19 cellular contexts compared by ENCODE assay signal in the genomic region with DNA sequence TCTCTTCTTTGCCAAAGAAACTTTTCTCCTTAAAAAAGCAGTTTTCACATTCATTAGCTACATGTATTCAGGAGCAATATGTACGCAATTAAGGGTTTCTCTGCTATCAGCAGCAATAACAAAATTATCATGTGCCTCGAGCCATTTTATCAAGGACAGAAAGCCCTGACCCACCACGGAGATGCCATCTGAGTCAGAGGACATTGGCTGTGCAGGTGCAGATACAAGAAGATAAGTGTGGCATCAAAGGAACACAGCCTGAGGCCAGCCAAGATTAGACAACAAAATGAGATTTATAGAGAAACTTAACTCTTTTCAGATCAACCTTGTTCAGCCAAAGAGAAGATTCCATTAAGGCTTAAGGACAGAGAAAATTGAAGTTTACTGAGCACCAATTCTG.
DNase-seq lines count a peak whose midpoint lies in the region; ATAC-seq, FAIRE-seq and TF ChIP-seq lines count a peak whose summit lies in the region.
"Had no signal": no experiment of that assay in that cellular context is flagged by ENCODE, and none has a peak within 500 bp of the region (broad histone marks: within the 10 kb centered on the region; RNA-seq: fewer than 3 reads in every experiment).

No MANE protein-coding gene starts in this region.

- no peak for TF ChIP-seq POLR2A in A549 (IDR thresholded peaks at IDR 0.05; ENCODE audit: low read length)
- TF ChIP-seq POLR2A in adrenal gland (IDR thresholded peaks at IDR 0.05): no peak

- H3K9me3 ChIP-seq in A549 (no peaks in the 10 kb centered on the region), adrenal gland (replicated peaks in 1 of 3) (no peaks in the 10 kb centered on the region), heart right ventricle (peaks cover 0 to 3% (median 0%) of the 10 kb centered on the region in 11 donors)

- H3K4me3 Mint-ChIP-seq in Calu3 (ENCODE audit: low read depth, unreplicated experiment): no peak overlapping the region
- H3K4me3 Mint-ChIP-seq: CD4-positive, alpha-beta memory T cell had no signal

- H3K9me3 Mint-ChIP-seq in Calu3 (ENCODE audit: low read depth, unreplicated experiment): no peaks in the 10 kb centered on the region

- TF ChIP-seq RAD21 in A549 (conservative IDR thresholded peaks at IDR 0.05 in 1 of 2, IDR thresholded peaks at IDR 0.05 in 1 of 2): no peak

- H3K27ac Mint-ChIP-seq in Calu3 (ENCODE audit: unreplicated experiment): no peak overlapping the region
- H3K27ac Mint-ChIP-seq: CD4-positive, alpha-beta memory T cell had no signal

- no peaks in the 10 kb centered on the region for H3K36me3 Mint-ChIP-seq in Calu3 (ENCODE audit: insufficient read depth, unreplicated experiment)
- H3K36me3 Mint-ChIP-seq: CD4-positive, alpha-beta memory T cell had no signal

- TF ChIP-seq CTCF in A549 (IDR thresholded peaks at IDR 0.05) (no peak), adrenal gland (IDR thresholded peaks at IDR 0.05) (no peak), heart right ventricle (IDR thresholded peaks at IDR 0.05) (no peak), Calu3 (IDR thresholded peaks at IDR 0.05; ENCODE audit: unreplicated experiment) (no peak)

- no peaks in the 10 kb centered on the region for H3K27me3 ChIP-seq in adrenal gland
- H3K27me3 ChIP-seq in heart right ventricle: no peaks in the 10 kb centered on the region

- H3K4me1 ChIP-seq in A549 (peaks cover 40% of the 10 kb centered on the region), adrenal gland (replicated peaks in 1 of 2) (peaks cover 0 to 17% of the 10 kb centered on the region in 2 donors), heart right ventricle (no peaks in the 10 kb centered on the region)

- no peak for TF ChIP-seq EP300 in A549 (IDR thresholded peaks at IDR 0.05)

- H3K4me1 Mint-ChIP-seq in Calu3 (ENCODE audit: low read depth, unreplicated experiment): no peaks in the 10 kb centered on the region
- H3K4me1 Mint-ChIP-seq: CD4-positive, alpha-beta memory T cell had no signal

- intact Hi-C loops in adrenal gland (cut with DNase I): no loop called here
- intact Hi-C loops in heart right ventricle (cut with DNase I): no loop called here
- intact Hi-C loops in Calu3 (cut with micrococcal nuclease; ENCODE audit: unreplicated experiment): no loop called here

- H3K4me3 ChIP-seq in A549 (no peak overlapping the region), adrenal gland (no peak overlapping the region), heart right ventricle (no peak overlapping the region)

- 47% methylated on average over 3 of the region's 3 CpGs for WGBS in A549 (ENCODE audit: missing lambda C conversion rate)
- 26 to 41% (median 34%) methylated on average over 3 of the region's 3 CpGs for WGBS in adrenal gland, 4 donors
- 55% methylated on average over 3 of the region's 3 CpGs for WGBS in heart right ventricle, 2 donors

- no peaks in the 10 kb centered on the region for H3K36me3 ChIP-seq in adrenal gland (replicated peaks in 1 of 2)
- no peaks in the 10 kb centered on the region for H3K36me3 ChIP-seq in heart right ventricle

- no TSS peak for BruUV-seq in Calu3 (replicated peaks; lab: Mats Ljungman, UMichigan)

- CTCF ChIA-PET in A549 (lab: Yijun Ruan, JAX): no interaction called here
- CTCF ChIA-PET in Calu3 (lab: Charles Lee): no interaction called here

- 0 out of 6 replicates have a peak overlapping the region, but pooled peaks of 1 of the 2 experiments have one; percentile 41 for H3K27ac ChIP-seq in A549
- H3K27ac ChIP-seq in adrenal gland: peak overlapping the region in 2 of 5 donors; percentile 19 to 65
- no peak overlapping the region for H3K27ac ChIP-seq in heart right ventricle

- POLR2A ChIA-PET in A549 (lab: Yijun Ruan, JAX): no interaction called here

- ATAC-seq in A549: no peak
- ATAC-seq in heart right ventricle: no peak

- in situ Hi-C loops in G401 (cut with HindIII; ENCODE audit: low sequenced_read_pairs): no loop called here

- peak overlapping the region; percentile 57 for H3K4me2 ChIP-seq in A549

- no peak for FAIRE-seq in A549 (lab: Jason Lieb, UNC)
- FAIRE-seq: D721Med, G401.6, GM12892 had no signal

- H3K27me3 Mint-ChIP-seq in Calu3 (ENCODE audit: unreplicated experiment): no peaks in the 10 kb centered on the region

- no peak for DNase-seq in A549 (ENCODE audit: low read depth in 1 of 2, low spot score in 1 of 2)
- DNase-seq in G401 (ENCODE audit: low spot score): peak; percentile 9
- peak; percentile 54 to 80 (median 75) for DNase-seq in adrenal gland
- DNase-seq in heart right ventricle: no peak
- no peak for DNase-seq in Calu3
- DNase-seq in NCI-H1105 treated with DMSO at 0.1 percent for 48 hours (lab: John Stamatoyannopoulos, UW): no peak
- DNase-seq: 8988T; C1 segment of cervical spinal cord; CD4-positive, alpha-beta memory T cell; COR-L47; DMS 273 treated with DMSO at 0.1 percent for 48 hours; DMS53; DMS79 treated with DMSO at 0.1 percent for 48 hours; GOT3; H7; HCEC 1CT had no signal

TF ChIP-seq in A549, 52 proteins besides CTCF, POLR2A, EP300 and RAD21:
- TF ChIP-seq NPAS2 (CRISPR knock-in tag; IDR thresholded peaks at IDR 0.05; ENCODE audit: borderline replicate concordance) (no peak), ZNF302 (CRISPR knock-in tag; IDR thresholded peaks at IDR 0.05) (no peak), FOSL2 (IDR thresholded peaks at IDR 0.05) (no peak), FOSL2 (CRISPR knock-in tag; IDR thresholded peaks at IDR 0.05) (no peak), GATA3 (IDR thresholded peaks at IDR 0.05; ENCODE audit: borderline replicate concordance) (no peak), ZFP36 (IDR thresholded peaks at IDR 0.05; ENCODE audit: borderline replicate concordance, partially characterized antibody) (no peak), TFCP2L1 (CRISPR knock-in tag; IDR thresholded peaks at IDR 0.05) (no peak), TP53 (CRISPR knock-in tag; IDR thresholded peaks at IDR 0.05) (no peak), RARB (CRISPR knock-in tag; IDR thresholded peaks at IDR 0.05) (no peak), BHLHE40 (IDR thresholded peaks at IDR 0.05; ENCODE audit: low read depth, low read length) (no peak), JUNB (IDR thresholded peaks at IDR 0.05) (no peak), FOXS1 (CRISPR knock-in tag; IDR thresholded peaks at IDR 0.05) (no peak), HEYL (CRISPR knock-in tag; IDR thresholded peaks at IDR 0.05) (no peak)
- TF ChIP-seq, protein P1, sequence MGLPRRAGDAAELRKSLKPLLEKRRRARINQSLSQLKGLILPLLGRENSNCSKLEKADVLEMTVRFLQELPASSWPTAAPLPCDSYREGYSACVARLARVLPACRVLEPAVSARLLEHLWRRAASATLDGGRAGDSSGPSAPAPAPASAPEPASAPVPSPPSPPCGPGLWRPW (IDR thresholded peaks at IDR 0.05): no peak
- TF ChIP-seq, protein P2, sequence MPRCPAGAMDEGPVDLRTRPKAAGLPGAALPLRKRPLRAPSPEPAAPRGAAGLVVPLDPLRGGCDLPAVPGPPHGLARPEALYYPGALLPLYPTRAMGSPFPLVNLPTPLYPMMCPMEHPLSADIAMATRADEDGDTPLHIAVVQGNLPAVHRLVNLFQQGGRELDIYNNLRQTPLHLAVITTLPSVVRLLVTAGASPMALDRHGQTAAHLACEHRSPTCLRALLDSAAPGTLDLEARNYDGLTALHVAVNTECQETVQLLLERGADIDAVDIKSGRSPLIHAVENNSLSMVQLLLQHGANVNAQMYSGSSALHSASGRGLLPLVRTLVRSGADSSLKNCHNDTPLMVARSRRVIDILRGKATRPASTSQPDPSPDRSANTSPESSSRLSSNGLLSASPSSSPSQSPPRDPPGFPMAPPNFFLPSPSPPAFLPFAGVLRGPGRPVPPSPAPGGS (IDR thresholded peaks at IDR 0.05): no peak
TF ChIP-seq in A549: peak in this region for 0.

Comparison
In these comparisons a context has a peak if more than half of its experiments do, and no peak if none do; other contexts are left out.
1. DNase-seq: peak in G401 (single experiment) and adrenal gland (7 of 7); none in A549 (0 of 2), heart right ventricle (0 of 2), Calu3 (single experiment) and NCI-H1105 treated with DMSO at 0.1 percent for 48 hours (single experiment).